Comparison of ENCODE assay signal across 8 cellular contexts in genomic region chr11:69950120-69950519, GRCh38.
DNase-seq lines count a peak whose midpoint lies in the region; ATAC-seq and TF ChIP-seq lines count a peak whose summit lies in the region.

No MANE protein-coding gene starts in this region.

- H3K4me1 Mint-ChIP-seq in activated CD8-positive, alpha-beta memory T cell treated with anti-CD3 and anti-CD28 coated beads, Interleukin-2, amount 10 ng/mL, durations not matched to agents 7 days and 5 days: no peaks in the 10 kb centered on the region
- H3K4me1 Mint-ChIP-seq in endothelial cell (ENCODE audit: unreplicated experiment): no peaks in the 10 kb centered on the region
- no peaks in the 10 kb centered on the region for H3K4me1 Mint-ChIP-seq in T-cell

- POLR2A ChIA-PET in T-cell (lab: Charles Lee): no interaction called here

- TF ChIP-seq CTCF in endothelial cell (IDR thresholded peaks at IDR 0.05; ENCODE audit: unreplicated experiment): peak; percentile 73

- H3K9me3 Mint-ChIP-seq in activated CD8-positive, alpha-beta memory T cell treated with anti-CD3 and anti-CD28 coated beads, Interleukin-2, amount 10 ng/mL, durations not matched to agents 7 days and 5 days (ENCODE audit: low read depth): no peaks in the 10 kb centered on the region
- H3K9me3 Mint-ChIP-seq in endothelial cell (ENCODE audit: unreplicated experiment): peaks cover 3% of the 10 kb centered on the region
- peaks cover 0 to 4% (median 0%) of the 10 kb centered on the region in 3 donors for H3K9me3 Mint-ChIP-seq in T-cell

- CTCF ChIA-PET in activated CD8-positive, alpha-beta memory T cell treated with anti-CD3 and anti-CD28 coated beads, Interleukin-2, amount 10 ng/mL, durations not matched to agents 7 days and 5 days (lab: Charles Lee): no interaction called here
- CTCF ChIA-PET in T-cell (lab: Charles Lee): no interaction called here

- peak; percentile 46 for DNase-seq in activated CD8-positive, alpha-beta memory T cell treated with anti-CD3 and anti-CD28 coated beads, Interleukin-2, amount 10 ng/mL, durations not matched to agents 7 days and 5 days
- DNase-seq in activated CD8-positive, alpha-beta memory T cell treated with anti-CD3 and anti-CD28 coated beads for 24 hours: no peak
- DNase-seq in NCI-H69 (lab: John Stamatoyannopoulos, UW): peak; percentile 70
- peak; percentile 54 for DNase-seq in endothelial cell (ENCODE audit: low spot score)
- peak in 2 of 3 donors; percentile 7 to 16 for DNase-seq in stimulated activated CD4-positive, alpha-beta T cell treated with anti-CD3 and anti-CD28 coated beads, TNF-alpha, amount 100 ng/mL, for 48 hours (ENCODE audit: low read depth in 3 of 3)
- DNase-seq in inferior parietal cortex (ENCODE audit: extremely low spot score): no peak
- no peak for DNase-seq in T-cell

- H3K27me3 Mint-ChIP-seq in activated CD8-positive, alpha-beta memory T cell treated with anti-CD3 and anti-CD28 coated beads, Interleukin-2, amount 10 ng/mL, durations not matched to agents 7 days and 5 days: no peaks in the 10 kb centered on the region
- H3K27me3 Mint-ChIP-seq in endothelial cell (ENCODE audit: unreplicated experiment) (peaks cover 12% of the 10 kb centered on the region), T-cell (peaks cover 7 to 17% of the 10 kb centered on the region in 2 donors)

- H3K27ac Mint-ChIP-seq in activated CD8-positive, alpha-beta memory T cell treated with anti-CD3 and anti-CD28 coated beads, Interleukin-2, amount 10 ng/mL, durations not matched to agents 7 days and 5 days: no peak overlapping the region
- no peak overlapping the region for H3K27ac Mint-ChIP-seq in endothelial cell (ENCODE audit: unreplicated experiment)
- no peak overlapping the region for H3K27ac Mint-ChIP-seq in T-cell

- no peaks in the 10 kb centered on the region for H3K36me3 Mint-ChIP-seq in activated CD8-positive, alpha-beta memory T cell treated with anti-CD3 and anti-CD28 coated beads, Interleukin-2, amount 10 ng/mL, durations not matched to agents 7 days and 5 days
- H3K36me3 Mint-ChIP-seq in endothelial cell (ENCODE audit: low read depth, unreplicated experiment) (peaks cover 4% of the 10 kb centered on the region), T-cell (no peaks in the 10 kb centered on the region)

- no peak for ATAC-seq in activated CD8-positive, alpha-beta memory T cell treated with anti-CD3 and anti-CD28 coated beads, Interleukin-2, amount 10 ng/mL, durations not matched to agents 7 days and 5 days
- no peak for ATAC-seq in T-cell (replicated peaks in 1 of 4)
- ATAC-seq in HG02970 (IDR thresholded peaks at IDR 0.05; ENCODE audit: low FRiP score, unreplicated experiment): no peak

- no peak overlapping the region for H3K4me3 Mint-ChIP-seq in activated CD8-positive, alpha-beta memory T cell treated with anti-CD3 and anti-CD28 coated beads, Interleukin-2, amount 10 ng/mL, durations not matched to agents 7 days and 5 days
- H3K4me3 Mint-ChIP-seq in endothelial cell (ENCODE audit: unreplicated experiment) (no peak overlapping the region), T-cell (no peak overlapping the region)

Comparison
In these comparisons a context has a peak if more than half of its experiments do, and no peak if none do; other contexts are left out.
1. DNase-seq: peak in activated CD8-positive, alpha-beta memory T cell treated with anti-CD3 and anti-CD28 coated beads, Interleukin-2, amount 10 ng/mL, durations not matched to agents 7 days and 5 days (single experiment), NCI-H69 (single experiment), endothelial cell (single experiment) and stimulated activated CD4-positive, alpha-beta T cell treated with anti-CD3 and anti-CD28 coated beads, TNF-alpha, amount 100 ng/mL, for 48 hours (2 of 3); none in activated CD8-positive, alpha-beta memory T cell treated with anti-CD3 and anti-CD28 coated beads for 24 hours (single experiment), inferior parietal cortex (single experiment) and T-cell (0 of 34).